11 cellular contexts compared by ENCODE assay signal in the genomic region with DNA sequence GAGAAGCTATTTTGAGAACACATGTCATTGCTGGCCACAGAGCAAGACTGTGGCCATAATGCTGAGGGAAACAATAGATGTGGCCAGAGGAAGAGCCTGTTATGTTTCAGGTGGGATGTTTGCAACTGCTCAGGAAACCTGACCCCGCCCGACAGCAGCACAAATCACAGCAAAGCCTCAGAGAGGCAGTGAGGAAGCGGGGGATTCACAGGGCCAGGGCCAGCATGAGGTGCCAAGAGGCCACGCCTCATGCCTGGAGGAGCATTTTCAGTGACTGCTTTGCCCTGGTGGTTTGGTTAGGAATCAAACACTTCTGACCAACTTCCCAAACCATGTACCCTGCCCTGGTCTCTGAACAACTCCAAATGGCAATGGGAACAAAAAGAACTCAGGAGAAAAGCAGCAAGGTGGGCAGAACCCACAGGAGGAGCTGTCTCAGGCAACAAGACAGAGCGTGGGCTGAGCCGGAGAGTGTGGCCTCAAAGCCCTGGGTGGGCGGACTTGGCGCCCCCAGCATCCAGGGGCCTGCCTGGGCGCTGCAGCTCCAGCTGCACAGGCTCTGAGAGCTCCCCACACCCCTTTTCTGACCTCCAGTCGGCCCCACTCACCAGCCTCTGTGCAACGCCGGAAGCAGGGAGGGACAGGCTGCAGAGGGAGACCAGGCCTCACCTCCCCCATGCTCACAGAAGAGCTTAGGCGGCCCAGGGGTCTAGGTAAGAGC. TPM values are rescaled to one million over a fixed set of nuclear protein-coding genes. Genes with fewer than 3 reads are reported as not detected.
DNase-seq lines count a peak whose midpoint lies in the region; ATAC-seq and TF ChIP-seq lines count a peak whose summit lies in the region.
"Had no signal": no experiment of that assay in that cellular context is flagged by ENCODE, and none has a peak within 500 bp of the region (broad histone marks: within the 10 kb centered on the region; RNA-seq: fewer than 3 reads in every experiment).

No MANE protein-coding gene starts in this region.

- DNase-seq in GM10248 (ENCODE audit: extremely low spot score) (peak; percentile 37), WTC11 (ENCODE audit: low spot score) (peak; percentile 28), right cardiac atrium (peak; percentile 64 to 84 (median 80)), gastrocnemius medialis (no peak), dermis blood vessel endothelial cell (no peak), ureter (ENCODE audit: low spot score) (no peak)
- DNase-seq: GDM1 had no signal

- peaks cover 0 to 4% of the 10 kb centered on the region in 2 donors for H3K36me3 ChIP-seq in gastrocnemius medialis

- H3K4me1 ChIP-seq in right cardiac atrium (ENCODE audit: control insufficient read depth, insufficient read depth, low read length) (peaks cover 19% of the 10 kb centered on the region), gastrocnemius medialis (peaks cover 44 to 62% of the 10 kb centered on the region in 2 donors)

- H3K9me3 Mint-ChIP-seq in WTC11: no peaks in the 10 kb centered on the region

- WGBS in right cardiac atrium: 38% methylated on average over 13 of the region's 13 CpGs

- no peaks in the 10 kb centered on the region for H3K27me3 Mint-ChIP-seq in WTC11 (ENCODE audit: low read depth)

- H3K27ac ChIP-seq in right cardiac atrium (ENCODE audit: low read length): peak overlapping the region; percentile 84
- peak overlapping the region; percentile 72 to 82 (median 80) for H3K27ac ChIP-seq in gastrocnemius medialis
- H3K27ac ChIP-seq: epithelial cell of prostate, PC-9 had no signal

- in situ Hi-C loops in gastrocnemius medialis (cut with MboI; ENCODE audit: low sequenced_read_pairs in 4 of 4): no loop called here

- H3K4me3 Mint-ChIP-seq in WTC11: no peak overlapping the region

- no peak for TF ChIP-seq POLR2A in gastrocnemius medialis (IDR thresholded peaks at IDR 0.05)

- TF ChIP-seq CTCF in GM10248 (IDR thresholded peaks at IDR 0.05; ENCODE audit: control extremely low read depth, extremely low read depth, low read depth, missing control alignments) (no peak), WTC11 (IDR thresholded peaks at IDR 0.05) (no peak), gastrocnemius medialis (IDR thresholded peaks at IDR 0.05 in 4 of 5, conservative IDR thresholded peaks at IDR 0.05 in 1 of 5) (peak in 1 of 5 experiments; percentile 18)

- H3K9me3 ChIP-seq in right cardiac atrium (ENCODE audit: control insufficient read depth, low read length) (no peaks in the 10 kb centered on the region), gastrocnemius medialis (no peaks in the 10 kb centered on the region)

- H3K4me1 Mint-ChIP-seq in WTC11: peaks cover 19% of the 10 kb centered on the region

- H3K36me3 Mint-ChIP-seq in WTC11: peaks cover 8% of the 10 kb centered on the region

- H3K27me3 ChIP-seq in right cardiac atrium (ENCODE audit: control insufficient read depth, insufficient read depth) (no peaks in the 10 kb centered on the region), gastrocnemius medialis (no peaks in the 10 kb centered on the region)

- POLR2A ChIA-PET in GM10248 (lab: Yijun Ruan, JAX) (interaction anchor here (0.9 to 1.6 kb wide), 2 partner anchors 10 to 17 kb away, joined by 3 to 5 read pairs; no protein-coding TSS in a partner anchor), WTC11 (lab: Charles Lee) (no interaction called here)

- ATAC-seq in WTC11 (peak; percentile 59), right cardiac atrium (peak; percentile 63 to 77), gastrocnemius medialis (peak; percentile 40 to 43), GM21381 (IDR thresholded peaks at IDR 0.05; ENCODE audit: unreplicated experiment) (no peak), HG03159 (IDR thresholded peaks at IDR 0.05; ENCODE audit: unreplicated experiment) (no peak)

- peak overlapping the region; percentile 90 for H3K27ac Mint-ChIP-seq in WTC11

- intact Hi-C loops in right cardiac atrium (cut with DNase I): no loop called here
- intact Hi-C loops in gastrocnemius medialis (cut with DNase I; ENCODE audit: low total_unique reads): no loop called here

- CTCF ChIA-PET in GM10248 (lab: Yijun Ruan, JAX) (interaction anchor here (0.7 to 6.3 kb wide), 14 partner anchors 8 to 277 kb away, joined by 3 to 99 read pairs (median 4); a partner anchor contains a TSS), WTC11 (lab: Charles Lee) (interaction anchor here (1.1 to 3.7 kb wide), 9 partner anchors 15 to 169 kb away, joined by 3 to 21 read pairs (median 7); a partner anchor contains a TSS)

- H3K4me3 ChIP-seq in right cardiac atrium (ENCODE audit: low read length) (no peak overlapping the region), gastrocnemius medialis (no peak overlapping the region)
- H3K4me3 ChIP-seq: PC-9 had no signal

TF ChIP-seq in WTC11, 78 proteins besides CTCF, POLR2A, EP300 and RAD21:
- TF ChIP-seq NFE2L1 (CRISPR knock-in tag; IDR thresholded peaks at IDR 0.05): no peak
- TF ChIP-seq, protein P1, sequence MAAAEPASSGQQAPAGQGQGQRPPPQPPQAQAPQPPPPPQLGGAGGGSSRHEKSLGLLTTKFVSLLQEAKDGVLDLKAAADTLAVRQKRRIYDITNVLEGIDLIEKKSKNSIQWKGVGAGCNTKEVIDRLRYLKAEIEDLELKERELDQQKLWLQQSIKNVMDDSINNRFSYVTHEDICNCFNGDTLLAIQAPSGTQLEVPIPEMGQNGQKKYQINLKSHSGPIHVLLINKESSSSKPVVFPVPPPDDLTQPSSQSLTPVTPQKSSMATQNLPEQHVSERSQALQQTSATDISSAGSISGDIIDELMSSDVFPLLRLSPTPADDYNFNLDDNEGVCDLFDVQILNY (CRISPR knock-in tag; IDR thresholded peaks at IDR 0.05): no peak
- no peak for TF ChIP-seq ZNF232 (CRISPR knock-in tag; IDR thresholded peaks at IDR 0.05)
- TF ChIP-seq EMX1 (CRISPR knock-in tag; IDR thresholded peaks at IDR 0.05): no peak
- no peak for TF ChIP-seq ZNF416 (CRISPR knock-in tag; IDR thresholded peaks at IDR 0.05)

RNA-seq across cellular contexts. Expression of a gene that starts 20.6 kb away (rescaled TPM):
- total RNA-seq in WTC11 (2021) (0.37 to 0.46 TPM (median 0.39 TPM) in 3 replicates), right cardiac atrium (10 to 100 TPM; 16.9 to 33.0 (median 24.7) TPM), gastrocnemius medialis (1 to 10 TPM; 4.6 to 9.6 (median 6.9) TPM), dermis blood vessel endothelial cell (117 and 120 TPM in 2 replicates), ureter (14.9 TPM)
- polyA plus RNA-seq in right cardiac atrium: 10.3 TPM

RNA-seq across cellular contexts. Expression of a gene that starts 33.7 kb away (rescaled TPM):
- total RNA-seq in WTC11 (2021): 18.4 to 23.5 TPM (median 20.5 TPM) in 3 replicates
- total RNA-seq in right cardiac atrium: 10 to 100 TPM; 15.3 to 29.4 (median 20.5) TPM
- polyA plus RNA-seq in right cardiac atrium: 35.6 TPM
- total RNA-seq in gastrocnemius medialis: 10 to 100 TPM; 12.6 to 50.2 (median 34.4) TPM
- 43.5 and 77.1 TPM in 2 replicates for total RNA-seq in dermis blood vessel endothelial cell
- 39.5 TPM for total RNA-seq in ureter

RNA-seq across cellular contexts. Expression of a gene that starts 45.5 kb away (rescaled TPM):
- total RNA-seq in WTC11 (2021) (29.5 to 43.2 TPM (median 33.0 TPM) in 3 replicates), right cardiac atrium (10 to 100 TPM; 24.7 to 30.7 (median 27.5) TPM), gastrocnemius medialis (10 to 100 TPM; 47.2 to 59.9 (median 57.7) TPM), dermis blood vessel endothelial cell (18.4 and 25.7 TPM in 2 replicates), ureter (68.8 TPM)
- 20.5 TPM for polyA plus RNA-seq in right cardiac atrium

RNA-seq across cellular contexts. Expression of a gene that starts 50.4 kb away (rescaled TPM):
- 0.27 to 0.72 TPM (median 0.37 TPM) in 3 replicates for total RNA-seq in WTC11 (2021)
- 1 to 10 TPM; 3.9 to 5.7 (median 4.2) TPM for total RNA-seq in right cardiac atrium
- polyA plus RNA-seq in right cardiac atrium: 5.4 TPM
- 1 to 10 TPM in 2 of 4 donors, under 1 TPM in 2; 0.31 to 1.7 (median 1.2) TPM for total RNA-seq in gastrocnemius medialis
- 0.51 and 0.60 TPM in 2 replicates for total RNA-seq in dermis blood vessel endothelial cell
- 6.7 TPM for total RNA-seq in ureter

Comparison
In these comparisons a context has a peak if more than half of its experiments do, and no peak if none do; other contexts are left out.
1. DNase-seq: peak in GM10248 (single experiment), WTC11 (single experiment) and right cardiac atrium (3 of 3); none in gastrocnemius medialis (0 of 2), dermis blood vessel endothelial cell (single experiment) and ureter (single experiment).
2. ATAC-seq: peak in WTC11 (single experiment), right cardiac atrium (2 of 2) and gastrocnemius medialis (2 of 2); none in GM21381 (single experiment) and HG03159 (single experiment).